Comparison of ENCODE assay signal across 8 cellular contexts in genomic region chr6:35727935-35728662, GRCh38.
A peak's percentile ranks its signal among the peaks of the same experiment; 100 is the strongest.
DNase-seq lines count a peak whose midpoint lies in the region; ATAC-seq and TF ChIP-seq lines count a peak whose summit lies in the region.

No MANE protein-coding gene starts in this region.

- H3K27ac ChIP-seq in VCaP = peak overlapping the region; percentile 100
- peak overlapping the region; percentile 82 to 100 (median 96) for H3K27ac ChIP-seq in skin epidermis

- in situ Hi-C loops in GM13977 (cut with MboI; ENCODE audit: low pct_unique_long_range_greater_than_20kb, low sequenced_read_pairs, unreplicated experiment) (no loop called here), T47D (cut with HindIII; ENCODE audit: low pct_unique_long_range_greater_than_20kb, low sequenced_read_pairs) (no loop called here)

- H3K4me3 ChIP-seq in skin epidermis = peak overlapping the region; percentile 29 to 45 (median 35)

- ATAC-seq in HG02973 (IDR thresholded peaks at IDR 0.05; ENCODE audit: unreplicated experiment) = peak; percentile 37
- ATAC-seq in GM18858 (IDR thresholded peaks at IDR 0.05; ENCODE audit: unreplicated experiment) = no peak

- DNase-seq in GM13977 (ENCODE audit: low spot score) (peak; percentile 91), NCI-H2196 (lab: John Stamatoyannopoulos, UW; ENCODE audit: unreplicated experiment) (peak; percentile 86), T47D (ENCODE audit: low read depth in 1 of 2, low spot score in 1 of 2) (peak; percentile 69 to 96), iPS-NIHi11 (ENCODE audit: low spot score) (peak; percentile 80)

- TF ChIP-seq CTCF in GM13977 (IDR thresholded peaks at IDR 0.05; ENCODE audit: extremely low read depth, insufficient read depth, missing control alignments) (peak; percentile 20), VCaP (conservative IDR thresholded peaks at IDR 0.05) (no peak)
